In the genomic region with DNA sequence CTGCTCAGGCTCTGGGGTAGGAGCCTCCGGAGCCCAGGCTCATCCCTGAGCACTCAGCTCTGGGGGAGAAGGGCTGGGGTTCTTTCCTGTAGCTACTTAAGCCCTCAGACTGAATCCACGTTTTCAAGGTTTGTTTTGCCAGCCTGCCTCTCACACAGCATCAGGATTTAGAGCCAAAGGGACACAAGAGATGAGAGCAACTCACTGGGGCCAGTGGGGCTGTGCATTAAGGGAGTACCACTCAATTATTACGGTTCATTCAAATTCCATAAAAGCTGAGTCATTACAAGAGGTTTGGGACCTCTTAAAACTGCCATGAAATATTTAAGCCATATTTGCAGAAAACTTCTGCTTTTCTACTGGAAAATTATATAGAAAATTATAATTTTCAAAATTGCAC, we compare ENCODE assay signal across 22 cellular contexts. TPM values are rescaled to one million over a fixed set of nuclear protein-coding genes. Genes with fewer than 3 reads are reported as not detected.
DNase-seq lines count a peak whose midpoint lies in the region; FAIRE-seq and TF ChIP-seq lines count a peak whose summit lies in the region.
"Had no signal": no experiment of that assay in that cellular context is flagged by ENCODE, and none has a peak within 500 bp of the region (broad histone marks: within the 10 kb centered on the region; RNA-seq: fewer than 3 reads in every experiment).

No MANE protein-coding gene starts in this region.

- no peaks in the 10 kb centered on the region for H3K36me3 ChIP-seq in SK-N-MC (ENCODE audit: insufficient read depth, low read length)
- H3K36me3 ChIP-seq: BE2C, uterus had no signal

- H3K4me3 ChIP-seq in SK-N-MC (no peak overlapping the region), fibroblast of the aortic adventitia (ENCODE audit: low read depth, low read length) (no peak overlapping the region)
- H3K4me3 ChIP-seq: uterus had no signal

- TF ChIP-seq CTCF in fibroblast of the aortic adventitia (IDR thresholded peaks at IDR 0.05; ENCODE audit: insufficient read depth, low read length), result no peak

- no peak overlapping the region for H3K9ac ChIP-seq in SK-N-MC (ENCODE audit: insufficient read length)
- H3K9ac ChIP-seq: SK-N-SH had no signal

- H3K27ac Mint-ChIP-seq in activated CD4-positive, alpha-beta T cell treated with anti-CD3 and anti-CD28 coated beads, Interleukin-2, amount 10 ng/mL, durations not matched to agents 24 days and 14 days, result no peak overlapping the region
- H3K27ac Mint-ChIP-seq: activated naive CD8-positive, alpha-beta T cell; activated T-helper 17 cell treated with anti-CD3 and anti-CD28 coated beads, Interleukin-2, amount 50 U/mL, for 72 hours; naive B cell had no signal

- H3K36me3 Mint-ChIP-seq in activated CD4-positive, alpha-beta T cell treated with anti-CD3 and anti-CD28 coated beads, Interleukin-2, amount 10 ng/mL, durations not matched to agents 24 days and 14 days (ENCODE audit: low read depth), result no peaks in the 10 kb centered on the region
- H3K36me3 Mint-ChIP-seq: activated naive CD8-positive, alpha-beta T cell; naive B cell had no signal

- no peak for TF ChIP-seq POLR2A in GM12891 (IDR thresholded peaks at IDR 0.05; ENCODE audit: low read depth, low read length)

- no peaks in the 10 kb centered on the region for H3K9me3 Mint-ChIP-seq in activated CD4-positive, alpha-beta T cell treated with anti-CD3 and anti-CD28 coated beads, Interleukin-2, amount 10 ng/mL, durations not matched to agents 24 days and 14 days
- H3K9me3 Mint-ChIP-seq: activated T-helper 17 cell treated with anti-CD3 and anti-CD28 coated beads, Interleukin-2, amount 50 U/mL, for 72 hours; naive B cell had no signal

- peaks cover 1% of the 10 kb centered on the region for H3K4me1 Mint-ChIP-seq in activated CD4-positive, alpha-beta T cell treated with anti-CD3 and anti-CD28 coated beads, Interleukin-2, amount 10 ng/mL, durations not matched to agents 24 days and 14 days
- H3K4me1 Mint-ChIP-seq: activated T-helper 17 cell treated with anti-CD3 and anti-CD28 coated beads, Interleukin-2, amount 50 U/mL, for 72 hours had no signal

- FAIRE-seq in GM12891 (lab: Jason Lieb, UNC), result no peak
- FAIRE-seq: GM18507 had no signal

- no peak overlapping the region for H3K4me3 Mint-ChIP-seq in activated CD4-positive, alpha-beta T cell treated with anti-CD3 and anti-CD28 coated beads, Interleukin-2, amount 10 ng/mL, durations not matched to agents 24 days and 14 days
- H3K4me3 Mint-ChIP-seq: activated naive CD8-positive, alpha-beta T cell; activated T-helper 17 cell treated with anti-CD3 and anti-CD28 coated beads, Interleukin-2, amount 50 U/mL, for 72 hours had no signal

- H3K27ac ChIP-seq in SK-N-MC, result peak overlapping the region; percentile 68
- H3K27ac ChIP-seq: uterus, VCaP had no signal

- intact Hi-C loops in activated CD4-positive, alpha-beta T cell treated with anti-CD3 and anti-CD28 coated beads, Interleukin-2, amount 10 ng/mL, durations not matched to agents 24 days and 14 days (cut with micrococcal nuclease), result no loop called here

- peaks cover 15% of the 10 kb centered on the region for H3K27me3 Mint-ChIP-seq in activated CD4-positive, alpha-beta T cell treated with anti-CD3 and anti-CD28 coated beads, Interleukin-2, amount 10 ng/mL, durations not matched to agents 24 days and 14 days
- H3K27me3 Mint-ChIP-seq: activated naive CD8-positive, alpha-beta T cell; activated T-helper 17 cell treated with anti-CD3 and anti-CD28 coated beads, Interleukin-2, amount 50 U/mL, for 72 hours had no signal

- H3K9me3 ChIP-seq in SK-N-MC (ENCODE audit: low read depth, low read length), result no peaks in the 10 kb centered on the region
- H3K9me3 ChIP-seq: BE2C, SK-N-SH, uterus had no signal

- DNase-seq in EH (ENCODE audit: low read depth), result peak; percentile 45
- DNase-seq in SK-N-MC (ENCODE audit: low read depth, low spot score), result no peak
- peak; percentile 62 for DNase-seq in fibroblast of the aortic adventitia (ENCODE audit: low read depth)
- DNase-seq in stromal cell of bone marrow (ENCODE audit: low read depth), result peak; percentile 62
- no peak for DNase-seq in activated CD4-positive, alpha-beta T cell treated with anti-CD3 and anti-CD28 coated beads, Interleukin-2, amount 10 ng/mL, durations not matched to agents 24 days and 14 days
- no peak for DNase-seq in NCI-H2081 (lab: John Stamatoyannopoulos, UW)
- no peak for DNase-seq in GM12891 (ENCODE audit: insufficient read length, low spot score)
- DNase-seq: activated CD4-positive, alpha-beta T cell treated with anti-CD3 and anti-CD28 coated beads, Interleukin-2, amount 50 U/mL, for 1 hour; effector CD8-positive, alpha-beta T cell; HCEC 1CT; MM.1S; naive B cell; NCI-H1436; NCI-H510A; SK-N-SH; stimulated activated CD8-positive, alpha-beta memory T cell treated with anti-CD3 and anti-CD28 coated beads, Interleukin-4, amount 100 ng/mL, for 48 hours had no signal

TF ChIP-seq in GM12891, 5 proteins besides CTCF, POLR2A, EP300 and RAD21:
- TF ChIP-seq POU2F2 (IDR thresholded peaks at IDR 0.05; ENCODE audit: low read depth, low read length) (no peak), PAX5 (IDR thresholded peaks at IDR 0.05; ENCODE audit: insufficient read depth, low read length, severe bottlenecking) (no peak), POLR2AphosphoS5 (IDR thresholded peaks at IDR 0.05; ENCODE audit: low read depth, low read length) (no peak), TAF1 (IDR thresholded peaks at IDR 0.05; ENCODE audit: low read depth, low read length) (no peak), SPI1 (IDR thresholded peaks at IDR 0.05; ENCODE audit: low read depth, low read length) (no peak)

RNA-seq across cellular contexts. Expression of gene SNED1, which starts 17.1 kb away (rescaled TPM):
- 77.5 and 105 TPM in 2 replicates for total RNA-seq in fibroblast of the aortic adventitia (ENCODE audit: low replicate concordance)
- 1.3 and 1.9 TPM in 2 replicates for total RNA-seq in activated CD4-positive, alpha-beta T cell treated with anti-CD3 and anti-CD28 coated beads, Interleukin-2, amount 10 ng/mL, durations not matched to agents 24 days and 14 days
- 0.42 TPM for polyA plus RNA-seq in GM12891 (2012; ENCODE audit: low read depth, missing spikeins)

Comparison
In these comparisons a context has a peak if more than half of its experiments do, and no peak if none do; other contexts are left out.
1. DNase-seq: peak in EH (single experiment), fibroblast of the aortic adventitia (single experiment) and stromal cell of bone marrow (single experiment); none in SK-N-MC (single experiment), activated CD4-positive, alpha-beta T cell treated with anti-CD3 and anti-CD28 coated beads, Interleukin-2, amount 10 ng/mL, durations not matched to agents 24 days and 14 days (single experiment), NCI-H2081 (0 of 2) and GM12891 (single experiment).
2. RNA of gene SNED1, which starts 17.1 kb away (total RNA-seq): 77.5 to 105 TPM in fibroblast of the aortic adventitia; 1.3 to 1.9 TPM in activated CD4-positive, alpha-beta T cell treated with anti-CD3 and anti-CD28 coated beads, Interleukin-2, amount 10 ng/mL, durations not matched to agents 24 days and 14 days; every median in the first group is over 10 times any median in the second.